Comparison of ENCODE assay signal across 8 cellular contexts in genomic region chr3:44478055-44478468, GRCh38. TPM values are rescaled to one million over a fixed set of nuclear protein-coding genes. Genes with fewer than 3 reads are reported as not detected.
A peak's percentile ranks its signal among the peaks of the same experiment; 100 is the strongest.
DNase-seq lines count a peak whose midpoint lies in the region; ATAC-seq and TF ChIP-seq lines count a peak whose summit lies in the region.

No MANE protein-coding gene starts in this region.

- H3K27me3 Mint-ChIP-seq in activated naive CD4-positive, alpha-beta T cell treated with anti-CD3 and anti-CD28 coated beads, Interleukin-2, amount 10 ng/mL, durations not matched to agents 7 days and 5 days, result no peaks in the 10 kb centered on the region
- H3K27me3 Mint-ChIP-seq in activated naive CD8-positive, alpha-beta T cell, result no peaks in the 10 kb centered on the region
- no peaks in the 10 kb centered on the region for H3K27me3 Mint-ChIP-seq in type B pancreatic cell

- DNase-seq in activated naive CD4-positive, alpha-beta T cell treated with anti-CD3 and anti-CD28 coated beads, Interleukin-2, amount 10 ng/mL, durations not matched to agents 7 days and 5 days, result no peak
- DNase-seq in activated naive CD4-positive, alpha-beta T cell (lab: John Stamatoyannopoulos, UW), result no peak
- DNase-seq in left lobe of liver (ENCODE audit: low spot score), result no peak
- no peak for DNase-seq in type B pancreatic cell (ENCODE audit: extremely low spot score, unreplicated experiment)
- DNase-seq in dedifferentiated amniotic fluid mesenchymal stem cell (ENCODE audit: extremely low spot score), result no peak
- DNase-seq in kidney glomerular epithelial cell (lab: John Stamatoyannopoulos, UW), result no peak

- peak; percentile 6 for ATAC-seq in left lobe of liver
- no peak for ATAC-seq in HG03097 (IDR thresholded peaks at IDR 0.05; ENCODE audit: low FRiP score, unreplicated experiment)

- H3K4me1 Mint-ChIP-seq in activated naive CD4-positive, alpha-beta T cell treated with anti-CD3 and anti-CD28 coated beads, Interleukin-2, amount 10 ng/mL, durations not matched to agents 7 days and 5 days, result peaks cover 36% of the 10 kb centered on the region
- H3K4me1 Mint-ChIP-seq in activated naive CD8-positive, alpha-beta T cell (ENCODE audit: low read depth), result peaks cover 41% of the 10 kb centered on the region
- H3K4me1 Mint-ChIP-seq in type B pancreatic cell (ENCODE audit: unreplicated experiment), result peaks cover 11% of the 10 kb centered on the region

- H3K36me3 Mint-ChIP-seq in activated naive CD4-positive, alpha-beta T cell treated with anti-CD3 and anti-CD28 coated beads, Interleukin-2, amount 10 ng/mL, durations not matched to agents 7 days and 5 days, result peaks cover 9% of the 10 kb centered on the region
- peaks cover 2% of the 10 kb centered on the region for H3K36me3 Mint-ChIP-seq in activated naive CD8-positive, alpha-beta T cell
- no peaks in the 10 kb centered on the region for H3K36me3 Mint-ChIP-seq in type B pancreatic cell

- H3K4me3 Mint-ChIP-seq in activated naive CD4-positive, alpha-beta T cell treated with anti-CD3 and anti-CD28 coated beads, Interleukin-2, amount 10 ng/mL, durations not matched to agents 7 days and 5 days, result peak overlapping the region; percentile 92
- peak overlapping the region; percentile 93 for H3K4me3 Mint-ChIP-seq in activated naive CD8-positive, alpha-beta T cell
- peak overlapping the region; percentile 96 for H3K4me3 Mint-ChIP-seq in type B pancreatic cell

- H3K27ac Mint-ChIP-seq in activated naive CD4-positive, alpha-beta T cell treated with anti-CD3 and anti-CD28 coated beads, Interleukin-2, amount 10 ng/mL, durations not matched to agents 7 days and 5 days, result peak overlapping the region; percentile 88
- peak overlapping the region; percentile 90 for H3K27ac Mint-ChIP-seq in activated naive CD8-positive, alpha-beta T cell
- peak overlapping the region; percentile 90 for H3K27ac Mint-ChIP-seq in type B pancreatic cell

- TF ChIP-seq CTCF in type B pancreatic cell (conservative IDR thresholded peaks at IDR 0.05), result no peak

- CTCF ChIA-PET in activated naive CD4-positive, alpha-beta T cell treated with anti-CD3 and anti-CD28 coated beads, Interleukin-2, amount 10 ng/mL, durations not matched to agents 7 days and 5 days (lab: Charles Lee), result no interaction called here

- H3K9me3 Mint-ChIP-seq in activated naive CD4-positive, alpha-beta T cell treated with anti-CD3 and anti-CD28 coated beads, Interleukin-2, amount 10 ng/mL, durations not matched to agents 7 days and 5 days, result no peaks in the 10 kb centered on the region
- H3K9me3 Mint-ChIP-seq in activated naive CD8-positive, alpha-beta T cell (ENCODE audit: low read depth), result no peaks in the 10 kb centered on the region
- H3K9me3 Mint-ChIP-seq in type B pancreatic cell, result no peaks in the 10 kb centered on the region

RNA-seq across cellular contexts. Expression of gene ZNF445, which starts 0.6 kb away (rescaled TPM):
- total RNA-seq in left lobe of liver (10.6 TPM), type B pancreatic cell (ENCODE audit: low replicate concordance) (24.8 and 41.5 TPM in 2 replicates)
